Comparison of ENCODE assay signal across 9 cellular contexts in genomic region chr3:186807231-186807630, GRCh38. TPM values are rescaled to one million over a fixed set of nuclear protein-coding genes. Genes with fewer than 3 reads are reported as not detected.
DNase-seq lines count a peak whose midpoint lies in the region; ATAC-seq, FAIRE-seq and TF ChIP-seq lines count a peak whose summit lies in the region.
"Had no signal": no experiment of that assay in that cellular context is flagged by ENCODE, and none has a peak within 500 bp of the region (broad histone marks: within the 10 kb centered on the region; RNA-seq: fewer than 3 reads in every experiment).

No MANE protein-coding gene starts in this region.

- peak overlapping the region; percentile 98 for H3K27ac Mint-ChIP-seq in CD4-positive, alpha-beta T cell

- H3K4me1 ChIP-seq in K562 (replicated peaks in 1 of 2; ENCODE audit: control insufficient read depth in 2 of 2, insufficient read depth in 2 of 2, low read length in 2 of 2) (peaks cover 4 to 17% of the 10 kb centered on the region in 2 experiments), muscle layer of duodenum (ENCODE audit: control insufficient read depth in 1 of 2, insufficient read depth in 2 of 2, low read length in 2 of 2) (peaks cover 9 to 12% of the 10 kb centered on the region in 2 donors)

- BruUV-seq in K562 (replicated peaks; lab: Mats Ljungman, UMichigan): no TSS peak

- peak overlapping the region; percentile 96 for H2AFZ ChIP-seq in K562 (ENCODE audit: low read depth, low read length)

- intact Hi-C loops in CD4-positive, alpha-beta T cell (cut with DNase I, micrococcal nuclease): loop anchor here (2.0 to 5.0 kb wide), 2 partner anchors 20 to 235 kb away; partner anchors contain the start of gene DNAJB11 (in 2 of the 2)
- intact Hi-C loops in K562 (cut with micrococcal nuclease): no loop called here

- 12% methylated on average over 5 of the region's 5 CpGs for WGBS in K562 (ENCODE audit: insufficient coverage, low coverage, missing lambda C conversion rate)

- POLR2A ChIA-PET in CD4-positive, alpha-beta T cell (lab: Charles Lee): interaction anchor here (0.6 to 5.4 kb wide), 6 partner anchors 14 to 863 kb away, joined by 3 to 112 read pairs (median 5); partner anchors contain the start of gene EIF4A2
- POLR2A ChIA-PET in K562 (lab: Yijun Ruan, JAX): interaction anchor here (0.6 to 1.3 kb wide), 5 partner anchors 11 to 332 kb away, joined by 3 to 7 read pairs (median 4); partner anchors contain the start of genes EIF4A2 and RPL39L

- no peaks in the 10 kb centered on the region for H3K9me3 ChIP-seq in CD4-positive, alpha-beta T cell (ENCODE audit: control insufficient read depth, low read length)
- H3K9me3 ChIP-seq in K562 (replicated peaks; ENCODE audit: control insufficient read depth, insufficient read depth, low read depth, low read length) (no peaks in the 10 kb centered on the region), muscle layer of duodenum (ENCODE audit: control insufficient read depth in 1 of 2, low read length in 2 of 2) (no peaks in the 10 kb centered on the region)

- FAIRE-seq in K562 (lab: Jason Lieb, UNC): peak; percentile 57
- FAIRE-seq: islet of Langerhans had no signal

- no peaks in the 10 kb centered on the region for H4K20me1 ChIP-seq in K562 (replicated peaks; ENCODE audit: control insufficient read depth, insufficient read depth, low read length)

- H3K4me3 ChIP-seq in K562 (peak overlapping the region; percentile 77), muscle layer of duodenum (ENCODE audit: low read depth in 1 of 2, low read length in 2 of 2) (peak overlapping the region; percentile 78 to 87)

- no peak for ATAC-seq in CD4-positive, alpha-beta T cell (ENCODE audit: poor library complexity)
- peak; percentile 15 for ATAC-seq in K562
- ATAC-seq in GM21723 (IDR thresholded peaks at IDR 0.05; ENCODE audit: unreplicated experiment): no peak

- no peak for TF ChIP-seq POLR2A in K562 (conservative IDR thresholded peaks at IDR 0.05)

- no peaks in the 10 kb centered on the region for H3K9me3 Mint-ChIP-seq in CD4-positive, alpha-beta T cell

- no peaks in the 10 kb centered on the region for H3K9me1 ChIP-seq in K562 (ENCODE audit: control insufficient read depth, insufficient read depth, low read length)

- DNase-seq in CD4-positive, alpha-beta T cell: no peak
- DNase-seq in KG1 (lab: John Stamatoyannopoulos, UW) (peak; percentile 28), K562 (ENCODE audit: extremely low read depth in 1 of 4, low spot score in 3 of 4) (peak in 1 of 4 experiments; percentile 27), NCI-H1092 (lab: John Stamatoyannopoulos, UW) (no peak), EL (no peak), LoVo (ENCODE audit: low spot score) (no peak)

- H3K9ac ChIP-seq in K562 (ENCODE audit: insufficient read depth in 1 of 2, low read depth in 2 of 2, low read length in 2 of 2): peak overlapping the region; percentile 95 to 98; a peak in 3 of 4 replicates

- peak overlapping the region; percentile 98 for H3K4me3 Mint-ChIP-seq in CD4-positive, alpha-beta T cell

- H3K27ac ChIP-seq in CD4-positive, alpha-beta T cell (ENCODE audit: low read depth, low read length): peak overlapping the region; percentile 73
- H3K27ac ChIP-seq in K562 (ENCODE audit: extremely low read depth, low read depth, low read length) (peak overlapping the region; percentile 91), muscle layer of duodenum (ENCODE audit: low read length) (peak overlapping the region; percentile 80)

- H3K79me2 ChIP-seq in K562 (ENCODE audit: control insufficient read depth, insufficient read depth, low read length): peaks cover 45% of the 10 kb centered on the region

- peaks cover 34% of the 10 kb centered on the region for H3K36me3 ChIP-seq in K562 (ENCODE audit: control insufficient read depth, insufficient read depth, low read length)
- peaks cover 0 to 7% of the 10 kb centered on the region in 2 donors for H3K36me3 ChIP-seq in muscle layer of duodenum (ENCODE audit: control insufficient read depth in 1 of 2, insufficient read depth in 2 of 2, low read length in 2 of 2)

- no peaks in the 10 kb centered on the region for H3K27me3 ChIP-seq in CD4-positive, alpha-beta T cell (ENCODE audit: control insufficient read depth, insufficient read depth, low read length)
- no peaks in the 10 kb centered on the region for H3K27me3 ChIP-seq in K562 (ENCODE audit: control insufficient read depth in 2 of 2, insufficient read depth in 2 of 2, low read length in 2 of 2)
- no peaks in the 10 kb centered on the region for H3K27me3 ChIP-seq in muscle layer of duodenum (ENCODE audit: low read depth, low read length)

- H3K36me3 Mint-ChIP-seq in CD4-positive, alpha-beta T cell (ENCODE audit: low read depth): peaks cover 15% of the 10 kb centered on the region

- in situ Hi-C loops in K562 (cut with MboI): no loop called here

- CTCF ChIA-PET in CD4-positive, alpha-beta T cell (lab: Charles Lee): interaction anchor here (1.1 to 1.6 kb wide), 3 partner anchors 15 to 192 kb away, joined by 4 read pairs; no protein-coding TSS in a partner anchor
- CTCF ChIA-PET in K562 (lab: Yijun Ruan, JAX; ENCODE audit: low intra/inter-chr PET ratio): no interaction called here

- TF ChIP-seq CTCF in CD4-positive, alpha-beta T cell (IDR thresholded peaks at IDR 0.05): no peak
- no peak for TF ChIP-seq CTCF in K562 (IDR thresholded peaks at IDR 0.05 in 2 of 3, conservative IDR thresholded peaks at IDR 0.05 in 1 of 3; ENCODE audit: insufficient read depth in 2 of 3, low read depth in 1 of 3, low read length in 3 of 3)

- peaks cover 2% of the 10 kb centered on the region for H3K27me3 Mint-ChIP-seq in CD4-positive, alpha-beta T cell

- no peak for TF ChIP-seq EP300 in K562 (IDR thresholded peaks at IDR 0.05; ENCODE audit: low read length)

- no peak for TF ChIP-seq RAD21 in K562 (CRISPR knock-in tag; conservative IDR thresholded peaks at IDR 0.05 in 1 of 2, IDR thresholded peaks at IDR 0.05 in 1 of 2)

- H3K4me1 Mint-ChIP-seq in CD4-positive, alpha-beta T cell (ENCODE audit: low read depth): peaks cover 27% of the 10 kb centered on the region

- peak overlapping the region; percentile 93 for H3K4me2 ChIP-seq in K562 (ENCODE audit: insufficient read depth, low read length)

RNA-seq across cellular contexts. Expression of gene RFC4, which starts 0.9 kb away (rescaled TPM):
- 10 to 100 TPM in 1 of 2 experiments, 1 to 10 TPM in 1; 8.6 to 12.6 TPM for total RNA-seq in CD4-positive, alpha-beta T cell
- total RNA-seq in K562 (2011; cell fraction: chromatin; rRNA removed; ENCODE audit: low replicate concordance): 83.7 and 192 TPM in 2 replicates
- 38.6 and 48.2 TPM in 2 replicates for total RNA-seq in K562 (2011; cell fraction: nucleolus; rRNA removed)
- total RNA-seq in K562 (2011; cell fraction: nucleoplasm; rRNA removed): 72.6 and 72.7 TPM in 2 replicates
- total RNA-seq in K562 (2014; rRNA removed) (127 and 138 TPM in 2 replicates), K562 (2014; rRNA removed; fragmentation: Illumina TruSeq; extraction: Trizol) (191 and 198 TPM in 2 replicates), K562 (2015; rRNA removed; fragmentation: Illumina TruSeq; extraction: Trizol) (162 and 180 TPM in 2 replicates), K562 (2021) (109 and 122 TPM in 2 replicates)
- polyA plus RNA-seq in K562 (2011; rRNA removed) (84.9 and 105 TPM in 2 replicates), K562 (2014; fragmentation: Illumina TruSeq; extraction: Trizol) (161 and 181 TPM in 2 replicates), K562 (2014; fragmentation: Nextera tagmentation; extraction: Ambion mirVana) (100 to 1,000 TPM; 180 to 227 TPM), K562 (2014; rRNA removed) (166 and 195 TPM in 2 replicates)
- 19.1 and 34.8 TPM in 2 replicates for polyA plus RNA-seq in K562 (2011; cell fraction: cytosol; rRNA removed)
- polyA plus RNA-seq in K562 (2011; cell fraction: nucleus; rRNA removed): 177 and 244 TPM in 2 replicates
- polyA plus RNA-seq in K562 (2012): 127 and 129 TPM in 2 replicates
- polyA minus RNA-seq in K562 (2011; rRNA and poly(A)+ RNA removed): 44.9 and 47.6 TPM in 2 replicates
- polyA minus RNA-seq in K562 (2011; cell fraction: cytosol; rRNA and poly(A)+ RNA removed): 28.5 and 30.7 TPM in 2 replicates
- polyA minus RNA-seq in K562 (2011; cell fraction: nucleus; rRNA and poly(A)+ RNA removed): 28.0 and 43.4 TPM in 2 replicates

RNA-seq across cellular contexts. Expression of gene EIF4A2, which starts 23.9 kb away (rescaled TPM):
- total RNA-seq in CD4-positive, alpha-beta T cell: 1,000 to 10,000 TPM; 1,039 to 1,046 TPM
- 907 and 2,185 TPM in 2 replicates for total RNA-seq in K562 (2011; cell fraction: chromatin; rRNA removed; ENCODE audit: low replicate concordance)
- 596 and 759 TPM in 2 replicates for total RNA-seq in K562 (2011; cell fraction: nucleolus; rRNA removed)
- 826 and 984 TPM in 2 replicates for total RNA-seq in K562 (2011; cell fraction: nucleoplasm; rRNA removed)
- 307 and 311 TPM in 2 replicates for total RNA-seq in K562 (2014; rRNA removed)
- 509 and 525 TPM in 2 replicates for total RNA-seq in K562 (2014; rRNA removed; fragmentation: Illumina TruSeq; extraction: Trizol)
- 454 and 491 TPM in 2 replicates for total RNA-seq in K562 (2015; rRNA removed; fragmentation: Illumina TruSeq; extraction: Trizol)
- total RNA-seq in K562 (2021): 314 and 345 TPM in 2 replicates
- 610 and 754 TPM in 2 replicates for polyA plus RNA-seq in K562 (2011; rRNA removed)
- 99.9 and 649 TPM in 2 replicates for polyA plus RNA-seq in K562 (2011; cell fraction: cytosol; rRNA removed)
- 835 and 1,465 TPM in 2 replicates for polyA plus RNA-seq in K562 (2011; cell fraction: nucleus; rRNA removed)
- 245 and 306 TPM in 2 replicates for polyA plus RNA-seq in K562 (2012)
- polyA plus RNA-seq in K562 (2014; fragmentation: Illumina TruSeq; extraction: Trizol): 348 and 435 TPM in 2 replicates
- 100 to 1,000 TPM; 329 to 333 TPM for polyA plus RNA-seq in K562 (2014; fragmentation: Nextera tagmentation; extraction: Ambion mirVana)
- polyA plus RNA-seq in K562 (2014; rRNA removed): 486 and 488 TPM in 2 replicates
- polyA minus RNA-seq in K562 (2011; rRNA and poly(A)+ RNA removed): 799 and 873 TPM in 2 replicates
- 331 and 423 TPM in 2 replicates for polyA minus RNA-seq in K562 (2011; cell fraction: cytosol; rRNA and poly(A)+ RNA removed)
- 872 and 1,595 TPM in 2 replicates for polyA minus RNA-seq in K562 (2011; cell fraction: nucleus; rRNA and poly(A)+ RNA removed)

RNA-seq across cellular contexts. Expression of gene ADIPOQ, which starts 35.3 kb away (rescaled TPM):
- total RNA-seq in CD4-positive, alpha-beta T cell: not detected
- not detected in 2 replicates for total RNA-seq in K562 (2011; cell fraction: chromatin; rRNA removed; ENCODE audit: low replicate concordance)
- 0.13 TPM in 1 of 2 replicates, not detected in the other for total RNA-seq in K562 (2011; cell fraction: nucleolus; rRNA removed)
- total RNA-seq in K562 (2011; cell fraction: nucleoplasm; rRNA removed): not detected in 2 replicates
- not detected in 2 replicates for total RNA-seq in K562 (2014; rRNA removed)
- not detected in 2 replicates for total RNA-seq in K562 (2014; rRNA removed; fragmentation: Illumina TruSeq; extraction: Trizol)
- not detected in 2 replicates for total RNA-seq in K562 (2015; rRNA removed; fragmentation: Illumina TruSeq; extraction: Trizol)
- total RNA-seq in K562 (2021): 0.04 TPM in 1 of 2 replicates, not detected in the other
- 0.01 and 0.03 TPM in 2 replicates for polyA plus RNA-seq in K562 (2011; rRNA removed)
- 0.01 TPM in 1 of 2 replicates, not detected in the other for polyA plus RNA-seq in K562 (2011; cell fraction: cytosol; rRNA removed)
- not detected in 2 replicates for polyA plus RNA-seq in K562 (2011; cell fraction: nucleus; rRNA removed)
- 0.01 TPM in 1 of 2 replicates, not detected in the other for polyA plus RNA-seq in K562 (2012)
- 0.04 TPM in 2 replicates for polyA plus RNA-seq in K562 (2014; fragmentation: Illumina TruSeq; extraction: Trizol)
- under 1 TPM; 0.01 to 0.03 TPM for polyA plus RNA-seq in K562 (2014; fragmentation: Nextera tagmentation; extraction: Ambion mirVana)
- polyA plus RNA-seq in K562 (2014; rRNA removed): 0.03 TPM in 1 of 2 replicates, not detected in the other
- polyA minus RNA-seq in K562 (2011; rRNA and poly(A)+ RNA removed): not detected in 2 replicates
- not detected in 2 replicates for polyA minus RNA-seq in K562 (2011; cell fraction: cytosol; rRNA and poly(A)+ RNA removed)
- polyA minus RNA-seq in K562 (2011; cell fraction: nucleus; rRNA and poly(A)+ RNA removed): not detected in 2 replicates
